ENCODE assay signal across 2 cellular contexts in genomic region chr1:98963359-98963758, GRCh38.
A peak's percentile ranks its signal among the peaks of the same experiment; 100 is the strongest.
TF ChIP-seq lines count a peak whose summit lies in the region.

No MANE protein-coding gene starts in this region.

TF ChIP-seq in SK-N-SH treated with all-trans-retinoic acid at 6 μM for 48 hours, 23 proteins besides CTCF, POLR2A, EP300 and RAD21:
- TF ChIP-seq TCF4 (CRISPR knock-in tag; IDR thresholded peaks at IDR 0.05; ENCODE audit: borderline replicate concordance) (no peak), ISL1 (CRISPR knock-in tag; IDR thresholded peaks at IDR 0.05) (peak; percentile 46; the same call in 1 of the 2 replicates)

TF ChIP-seq in SK-N-SH, 30 proteins besides CTCF, POLR2A, EP300 and RAD21:
- no peak for TF ChIP-seq EZH2phosphoT487 (IDR thresholded peaks at IDR 0.05; ENCODE audit: borderline replicate concordance, low read depth)
- no peak for TF ChIP-seq SMC3 (IDR thresholded peaks at IDR 0.05; ENCODE audit: low read depth, low read length)
- no peak for TF ChIP-seq RFX5 (IDR thresholded peaks at IDR 0.05; ENCODE audit: low read length)
- TF ChIP-seq, protein P1, sequence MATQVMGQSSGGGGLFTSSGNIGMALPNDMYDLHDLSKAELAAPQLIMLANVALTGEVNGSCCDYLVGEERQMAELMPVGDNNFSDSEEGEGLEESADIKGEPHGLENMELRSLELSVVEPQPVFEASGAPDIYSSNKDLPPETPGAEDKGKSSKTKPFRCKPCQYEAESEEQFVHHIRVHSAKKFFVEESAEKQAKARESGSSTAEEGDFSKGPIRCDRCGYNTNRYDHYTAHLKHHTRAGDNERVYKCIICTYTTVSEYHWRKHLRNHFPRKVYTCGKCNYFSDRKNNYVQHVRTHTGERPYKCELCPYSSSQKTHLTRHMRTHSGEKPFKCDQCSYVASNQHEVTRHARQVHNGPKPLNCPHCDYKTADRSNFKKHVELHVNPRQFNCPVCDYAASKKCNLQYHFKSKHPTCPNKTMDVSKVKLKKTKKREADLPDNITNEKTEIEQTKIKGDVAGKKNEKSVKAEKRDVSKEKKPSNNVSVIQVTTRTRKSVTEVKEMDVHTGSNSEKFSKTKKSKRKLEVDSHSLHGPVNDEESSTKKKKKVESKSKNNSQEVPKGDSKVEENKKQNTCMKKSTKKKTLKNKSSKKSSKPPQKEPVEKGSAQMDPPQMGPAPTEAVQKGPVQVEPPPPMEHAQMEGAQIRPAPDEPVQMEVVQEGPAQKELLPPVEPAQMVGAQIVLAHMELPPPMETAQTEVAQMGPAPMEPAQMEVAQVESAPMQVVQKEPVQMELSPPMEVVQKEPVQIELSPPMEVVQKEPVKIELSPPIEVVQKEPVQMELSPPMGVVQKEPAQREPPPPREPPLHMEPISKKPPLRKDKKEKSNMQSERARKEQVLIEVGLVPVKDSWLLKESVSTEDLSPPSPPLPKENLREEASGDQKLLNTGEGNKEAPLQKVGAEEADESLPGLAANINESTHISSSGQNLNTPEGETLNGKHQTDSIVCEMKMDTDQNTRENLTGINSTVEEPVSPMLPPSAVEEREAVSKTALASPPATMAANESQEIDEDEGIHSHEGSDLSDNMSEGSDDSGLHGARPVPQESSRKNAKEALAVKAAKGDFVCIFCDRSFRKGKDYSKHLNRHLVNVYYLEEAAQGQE (IDR thresholded peaks at IDR 0.05; ENCODE audit: low read depth, low read length) = no peak
- no peak for TF ChIP-seq POLR2AphosphoS5 (IDR thresholded peaks at IDR 0.05; ENCODE audit: low read depth, low read length)
- no peak for TF ChIP-seq MEF2A (IDR thresholded peaks at IDR 0.05; ENCODE audit: borderline replicate concordance, low read depth)
- TF ChIP-seq, protein P2, sequence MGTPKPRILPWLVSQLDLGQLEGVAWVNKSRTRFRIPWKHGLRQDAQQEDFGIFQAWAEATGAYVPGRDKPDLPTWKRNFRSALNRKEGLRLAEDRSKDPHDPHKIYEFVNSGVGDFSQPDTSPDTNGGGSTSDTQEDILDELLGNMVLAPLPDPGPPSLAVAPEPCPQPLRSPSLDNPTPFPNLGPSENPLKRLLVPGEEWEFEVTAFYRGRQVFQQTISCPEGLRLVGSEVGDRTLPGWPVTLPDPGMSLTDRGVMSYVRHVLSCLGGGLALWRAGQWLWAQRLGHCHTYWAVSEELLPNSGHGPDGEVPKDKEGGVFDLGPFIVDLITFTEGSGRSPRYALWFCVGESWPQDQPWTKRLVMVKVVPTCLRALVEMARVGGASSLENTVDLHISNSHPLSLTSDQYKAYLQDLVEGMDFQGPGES (IDR thresholded peaks at IDR 0.05; ENCODE audit: low read depth, low read length) = no peak
- no peak for TF ChIP-seq SIN3A (IDR thresholded peaks at IDR 0.05; ENCODE audit: borderline replicate concordance, low read depth, low read length)
- no peak for TF ChIP-seq ELF1 (IDR thresholded peaks at IDR 0.05)
- no peak for TF ChIP-seq NRF1 (IDR thresholded peaks at IDR 0.05; ENCODE audit: low read depth, low read length)
- no peak for TF ChIP-seq CHD2 (IDR thresholded peaks at IDR 0.05; ENCODE audit: low read length, partially characterized antibody)
- TF ChIP-seq, protein P3, sequence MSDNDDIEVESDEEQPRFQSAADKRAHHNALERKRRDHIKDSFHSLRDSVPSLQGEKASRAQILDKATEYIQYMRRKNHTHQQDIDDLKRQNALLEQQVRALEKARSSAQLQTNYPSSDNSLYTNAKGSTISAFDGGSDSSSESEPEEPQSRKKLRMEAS (IDR thresholded peaks at IDR 0.05; ENCODE audit: low read depth) = no peak
- no peak for TF ChIP-seq GABPA (IDR thresholded peaks at IDR 0.05; ENCODE audit: low read depth)
- TF ChIP-seq GATA2 (CRISPR knock-in tag; IDR thresholded peaks at IDR 0.05) = no peak
- TF ChIP-seq MXI1 (IDR thresholded peaks at IDR 0.05; ENCODE audit: low read depth, low read length) = no peak
- TF ChIP-seq PBX3 (IDR thresholded peaks at IDR 0.05) = no peak
- TF ChIP-seq TEAD4 (IDR thresholded peaks at IDR 0.05; ENCODE audit: borderline replicate concordance, insufficient read depth) = no peak
